In genomic region chr19:44280916-44281315, GRCh38 we compare ENCODE assay signal across 16 cellular contexts. TPM values are rescaled to one million over a fixed set of nuclear protein-coding genes. Genes with fewer than 3 reads are reported as not detected.
"Had no signal": no experiment of that assay in that cellular context is flagged by ENCODE, and none has a peak within 500 bp of the region (broad histone marks: within the 10 kb centered on the region; RNA-seq: fewer than 3 reads in every experiment).

No MANE protein-coding gene starts in this region.

- H3K36me3 ChIP-seq: WERI-Rb-1 had no signal

- H3K4me3 ChIP-seq: left ventricle myocardium inferior, mucosa of descending colon, spleen, tibial nerve had no signal

- H3K27ac Mint-ChIP-seq: activated CD4-positive, alpha-beta memory T cell treated with anti-CD3 and anti-CD28 coated beads for 36 hours; activated CD4-positive, alpha-beta T cell treated with anti-CD3 and anti-CD28 coated beads, Interleukin-2, amount 10 ng/mL, durations not matched to agents 24 days and 14 days; natural killer cell treated with Interleukin-12 subunit alpha and Interleukin-12 subunit beta and Interleukin-15 and Interleukin-18, amount 100 ng/mL, for 72 hours had no signal

- H3K4me3 Mint-ChIP-seq: activated CD4-positive, alpha-beta memory T cell treated with anti-CD3 and anti-CD28 coated beads for 36 hours; activated CD4-positive, alpha-beta T cell treated with anti-CD3 and anti-CD28 coated beads, Interleukin-2, amount 10 ng/mL, durations not matched to agents 24 days and 14 days; natural killer cell treated with Interleukin-12 subunit alpha and Interleukin-12 subunit beta and Interleukin-15 and Interleukin-18, amount 100 ng/mL, for 72 hours had no signal

- H3K27ac ChIP-seq: left ventricle myocardium inferior, spleen, tibial nerve, WERI-Rb-1 had no signal

- DNase-seq: activated CD4-positive, alpha-beta memory T cell treated with anti-CD3 and anti-CD28 coated beads for 36 hours; activated CD4-positive, alpha-beta T cell treated with anti-CD3 and anti-CD28 coated beads, Interleukin-2, amount 10 ng/mL, durations not matched to agents 24 days and 14 days; activated CD8-positive, alpha-beta memory T cell treated with anti-CD3 and anti-CD28 coated beads, Interleukin-2, amount 50 U/mL, for 4 hours; activated gamma-delta T cell treated with Interleukin-2 at 50 U/mL for 16 hours; activated naive CD4-positive, alpha-beta T cell treated with anti-CD3 and anti-CD28 coated beads, Interleukin-2, amount 50 U/mL, for 16 hours; activated T-cell treated with anti-CD3 and anti-CD28 coated beads, Interleukin-2, amount 50 U/mL, for 1 hour; amygdala; left ventricle myocardium inferior; mucosa of descending colon; right cardiac atrium; spleen; stimulated activated naive CD4-positive, alpha-beta T cell; T-helper 2 cell; WERI-Rb-1 had no signal

- H3K4me1 ChIP-seq: left ventricle myocardium inferior, spleen, tibial nerve had no signal

- H3K4me1 Mint-ChIP-seq: activated CD4-positive, alpha-beta T cell treated with anti-CD3 and anti-CD28 coated beads, Interleukin-2, amount 10 ng/mL, durations not matched to agents 24 days and 14 days had no signal

- H3K27me3 ChIP-seq: spleen, tibial nerve had no signal

- H3K27me3 Mint-ChIP-seq: activated CD4-positive, alpha-beta memory T cell treated with anti-CD3 and anti-CD28 coated beads for 36 hours; activated CD4-positive, alpha-beta T cell treated with anti-CD3 and anti-CD28 coated beads, Interleukin-2, amount 10 ng/mL, durations not matched to agents 24 days and 14 days; natural killer cell treated with Interleukin-12 subunit alpha and Interleukin-12 subunit beta and Interleukin-15 and Interleukin-18, amount 100 ng/mL, for 72 hours had no signal

RNA-seq across cellular contexts. Expression of gene ZNF233, which starts 21.2 kb away (rescaled TPM):
- total RNA-seq: natural killer cell treated with Interleukin-12 subunit alpha and Interleukin-12 subunit beta and Interleukin-15 and Interleukin-18, amount 100 ng/mL, for 72 hours had no signal
